ENCODE assay signal across 1 cellular context in the genomic region with DNA sequence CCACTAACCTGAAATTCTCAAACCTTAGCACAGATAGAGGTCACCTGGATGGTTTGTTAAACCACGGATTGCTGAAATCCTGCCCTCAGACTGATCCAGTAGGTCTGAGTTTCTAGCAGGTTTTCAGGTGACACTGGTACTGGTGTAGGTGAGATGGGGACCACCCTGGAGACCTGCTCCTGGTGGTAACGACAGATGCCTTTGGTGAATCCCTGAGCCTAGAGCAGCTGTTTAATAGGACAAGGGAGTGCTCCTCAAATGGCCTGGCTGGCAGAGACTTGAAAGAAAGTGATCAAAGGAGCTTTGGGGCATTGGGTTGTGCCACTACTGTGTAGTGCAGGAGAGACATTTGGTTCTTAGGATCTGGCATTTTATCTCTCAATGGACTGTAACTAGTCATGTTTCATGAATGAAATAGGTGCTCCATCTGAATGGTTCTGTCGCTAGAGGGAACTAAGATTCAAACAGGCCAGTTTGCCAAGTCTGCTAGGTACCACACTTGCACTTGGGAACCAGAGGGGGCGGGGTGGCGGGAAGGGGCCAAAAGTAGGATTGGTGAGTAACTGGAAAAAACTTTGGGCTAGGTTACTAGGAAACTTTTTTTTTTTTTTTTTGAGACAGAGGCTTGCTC.
TF ChIP-seq lines count a peak whose summit lies in the region.

No MANE protein-coding gene starts in this region.

TF ChIP-seq in H1, 55 proteins besides CTCF, POLR2A, EP300 and RAD21:
- peak; percentile 59 for TF ChIP-seq POLR2AphosphoS5 (IDR thresholded peaks at IDR 0.05; ENCODE audit: low read depth, low read length)
- no peak for TF ChIP-seq EZH2 (IDR thresholded peaks at IDR 0.05; ENCODE audit: low read depth, low read length, severe bottlenecking)
